Comparison of ENCODE assay signal across 9 cellular contexts in the genomic region with DNA sequence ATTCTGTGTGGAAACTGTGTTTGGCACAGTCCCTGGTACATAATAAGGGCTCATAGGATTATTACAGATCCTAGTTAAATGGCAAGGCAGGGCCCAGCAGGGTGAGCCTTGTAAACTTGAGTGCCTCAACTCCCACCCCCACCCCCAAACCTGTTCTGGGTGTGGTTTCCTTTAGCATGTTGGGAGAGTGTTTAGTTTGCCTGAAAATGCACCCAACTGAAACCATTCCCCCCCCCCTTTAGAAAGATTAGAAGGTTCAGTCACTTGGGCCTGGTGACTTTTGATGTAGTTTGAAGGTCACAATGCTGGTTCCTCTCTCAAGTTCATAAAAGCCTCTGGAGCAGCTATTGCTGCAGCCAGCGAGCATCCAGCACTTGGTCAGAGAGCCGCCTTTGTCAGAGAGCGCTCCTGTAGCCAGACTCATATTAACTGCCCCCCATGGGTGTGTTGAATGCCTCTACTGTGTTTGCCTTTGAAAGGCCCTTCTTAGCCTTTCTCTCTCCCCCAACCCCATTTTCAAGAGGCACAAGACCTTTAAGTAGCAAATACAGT.
A peak's percentile ranks its signal among the peaks of the same experiment; 100 is the strongest.
DNase-seq lines count a peak whose midpoint lies in the region; ATAC-seq and TF ChIP-seq lines count a peak whose summit lies in the region.
"Had no signal": no experiment of that assay in that cellular context is flagged by ENCODE, and none has a peak within 500 bp of the region (broad histone marks: within the 10 kb centered on the region; RNA-seq: fewer than 3 reads in every experiment).

No MANE protein-coding gene starts in this region.

- H3K4me1 Mint-ChIP-seq in activated naive CD4-positive, alpha-beta T cell treated with anti-CD3 and anti-CD28 coated beads, Interleukin-2, amount 10 ng/mL, durations not matched to agents 7 days and 5 days, result peaks cover 93% of the 10 kb centered on the region
- peaks cover 79 to 96% of the 10 kb centered on the region in 2 donors for H3K4me1 Mint-ChIP-seq in immature natural killer cell

- peak overlapping the region; percentile 94 for H3K27ac Mint-ChIP-seq in activated naive CD4-positive, alpha-beta T cell treated with anti-CD3 and anti-CD28 coated beads, Interleukin-2, amount 10 ng/mL, durations not matched to agents 7 days and 5 days
- peak overlapping the region; percentile 96 to 100 (median 98) for H3K27ac Mint-ChIP-seq in immature natural killer cell

- H3K27me3 ChIP-seq in tibial nerve (no peaks in the 10 kb centered on the region), ovary (no peaks in the 10 kb centered on the region)

- DNase-seq in activated naive CD4-positive, alpha-beta T cell treated with anti-CD3 and anti-CD28 coated beads, Interleukin-2, amount 10 ng/mL, durations not matched to agents 7 days and 5 days, result peak; percentile 80
- DNase-seq in activated naive CD4-positive, alpha-beta T cell treated with anti-CD3 and anti-CD28 coated beads, Interleukin-2, amount 50 U/mL, for 16 hours, result no peak
- DNase-seq in SK-MEL-5 (ENCODE audit: low read depth, low spot score) (peak; percentile 98), immature natural killer cell (peak in 2 of 3 donors; percentile 22 to 27), tibial nerve (ENCODE audit: low spot score in 2 of 2) (no peak), ovary (no peak)

- no peaks in the 10 kb centered on the region for H3K9me3 Mint-ChIP-seq in activated naive CD4-positive, alpha-beta T cell treated with anti-CD3 and anti-CD28 coated beads, Interleukin-2, amount 10 ng/mL, durations not matched to agents 7 days and 5 days
- no peaks in the 10 kb centered on the region for H3K9me3 Mint-ChIP-seq in immature natural killer cell

- TF ChIP-seq CTCF in tibial nerve (IDR thresholded peaks at IDR 0.05) (no peak), ovary (IDR thresholded peaks at IDR 0.05) (no peak)

- no peak for ATAC-seq in HG03159 (IDR thresholded peaks at IDR 0.05; ENCODE audit: unreplicated experiment)
- no peak for ATAC-seq in HG03378 (IDR thresholded peaks at IDR 0.05; ENCODE audit: unreplicated experiment)

- in situ Hi-C loops in SK-MEL-5 (cut with HindIII; ENCODE audit: low pct_unique_long_range_greater_than_20kb, low sequenced_read_pairs), result no loop called here

- H3K27me3 Mint-ChIP-seq in activated naive CD4-positive, alpha-beta T cell treated with anti-CD3 and anti-CD28 coated beads, Interleukin-2, amount 10 ng/mL, durations not matched to agents 7 days and 5 days, result no peaks in the 10 kb centered on the region
- peaks cover 6 to 24% (median 12%) of the 10 kb centered on the region in 3 donors for H3K27me3 Mint-ChIP-seq in immature natural killer cell (ENCODE audit: low read depth in 3 of 3)

- peak overlapping the region; percentile 71 for H3K4me3 Mint-ChIP-seq in activated naive CD4-positive, alpha-beta T cell treated with anti-CD3 and anti-CD28 coated beads, Interleukin-2, amount 10 ng/mL, durations not matched to agents 7 days and 5 days
- peak overlapping the region; percentile 75 to 92 (median 87) for H3K4me3 Mint-ChIP-seq in immature natural killer cell

- H3K4me1 ChIP-seq in tibial nerve (peaks cover 5 to 100% (median 70%) of the 10 kb centered on the region in 4 donors), ovary (ENCODE audit: insufficient read depth) (peaks cover 32% of the 10 kb centered on the region)

- intact Hi-C loops in ovary (cut with DNase I), result no loop called here

- TF ChIP-seq EP300 in tibial nerve (IDR thresholded peaks at IDR 0.05) (peak in 1 of 2 donors; percentile 61), ovary (IDR thresholded peaks at IDR 0.05) (no peak)

- 47 to 56% methylated on average over 3 of the region's 3 CpGs for WGBS in tibial nerve, 2 donors
- WGBS in ovary, 3 donors, result 86 to 92% (median 91%) methylated on average over 3 of the region's 3 CpGs

- H3K9me3 ChIP-seq in tibial nerve (no peaks in the 10 kb centered on the region), ovary (no peaks in the 10 kb centered on the region)
- H3K9me3 ChIP-seq: thoracic aorta had no signal

- no peaks in the 10 kb centered on the region for H3K36me3 ChIP-seq in tibial nerve
- no peaks in the 10 kb centered on the region for H3K36me3 ChIP-seq in ovary
- H3K36me3 ChIP-seq: thoracic aorta had no signal

- H3K27ac ChIP-seq in tibial nerve (peak overlapping the region in 3 of 4 donors; percentile 77 to 91 (median 80)), ovary (peak overlapping the region in 1 of 2 donors; percentile 31)

- H3K4me3 ChIP-seq in tibial nerve (no peak overlapping the region), ovary (no peak overlapping the region)
- H3K4me3 ChIP-seq: thoracic aorta had no signal

- CTCF ChIA-PET in activated naive CD4-positive, alpha-beta T cell treated with anti-CD3 and anti-CD28 coated beads, Interleukin-2, amount 10 ng/mL, durations not matched to agents 7 days and 5 days (lab: Charles Lee), result interaction anchor here (1.0 kb wide), 1 partner anchor 9 kb away, joined by 3 read pairs; no protein-coding TSS in a partner anchor

- TF ChIP-seq POLR2A in tibial nerve (IDR thresholded peaks at IDR 0.05), result no peak
- TF ChIP-seq POLR2A in ovary (IDR thresholded peaks at IDR 0.05), result no peak

- H3K36me3 Mint-ChIP-seq in activated naive CD4-positive, alpha-beta T cell treated with anti-CD3 and anti-CD28 coated beads, Interleukin-2, amount 10 ng/mL, durations not matched to agents 7 days and 5 days, result peaks cover 30% of the 10 kb centered on the region
- H3K36me3 Mint-ChIP-seq in immature natural killer cell, result peaks cover 0 to 9% (median 8%) of the 10 kb centered on the region in 3 donors

Comparison
In these comparisons a context has a peak if more than half of its experiments do, and no peak if none do; other contexts are left out.
1. DNase-seq: peak in activated naive CD4-positive, alpha-beta T cell treated with anti-CD3 and anti-CD28 coated beads, Interleukin-2, amount 10 ng/mL, durations not matched to agents 7 days and 5 days (single experiment), SK-MEL-5 (single experiment) and immature natural killer cell (2 of 3); none in activated naive CD4-positive, alpha-beta T cell treated with anti-CD3 and anti-CD28 coated beads, Interleukin-2, amount 50 U/mL, for 16 hours (single experiment), tibial nerve (0 of 2) and ovary (0 of 5).